21 cellular contexts compared by ENCODE assay signal in genomic region chr22:38417252-38418060, GRCh38. TPM values are rescaled to one million over a fixed set of nuclear protein-coding genes. Genes with fewer than 3 reads are reported as not detected.
A peak's percentile ranks its signal among the peaks of the same experiment; 100 is the strongest.
DNase-seq lines count a peak whose midpoint lies in the region; ATAC-seq and TF ChIP-seq lines count a peak whose summit lies in the region.
"Had no signal": no experiment of that assay in that cellular context is flagged by ENCODE, and none has a peak within 500 bp of the region (broad histone marks: within the 10 kb centered on the region; RNA-seq: fewer than 3 reads in every experiment).

No MANE protein-coding gene starts in this region.

- DNase-seq in NCI-H69 (lab: John Stamatoyannopoulos, UW) (peak; percentile 83), left kidney (ENCODE audit: low read depth, low spot score) (peak; percentile 73), sigmoid colon (peak; percentile 49), SK-N-DZ (ENCODE audit: low spot score) (no peak), type B pancreatic cell (ENCODE audit: extremely low spot score, unreplicated experiment) (no peak)
- DNase-seq: AML-193, DND-41, NCI-H1105, NCI-H2081 treated with DMSO at 0.1 percent for 48 hours, NCI-H524, occipital lobe had no signal

- no peaks in the 10 kb centered on the region for H3K9me3 Mint-ChIP-seq in type B pancreatic cell
- H3K9me3 Mint-ChIP-seq: activated naive CD8-positive, alpha-beta T cell treated with anti-CD3 and anti-CD28 coated beads, Interleukin-2, amount 10 ng/mL, durations not matched to agents 7 days and 5 days; activated T-helper 1 cell treated with anti-CD3 and anti-CD28 coated beads, Interleukin-12 subunit alpha, Interleukin-12 subunit beta, Interleukin-2, Interleukin-4 antibody, amounts not matched to agents 30 ng/mL and 10 ng/mL and 1 ng/mL, durations not matched to agents 14 hours and 24 hours and 36 hours; CD8-positive, alpha-beta memory T cell had no signal

- H3K9me3 ChIP-seq in HEK293 (ENCODE audit: control insufficient read depth, insufficient read depth, low read depth, low read length) (no peaks in the 10 kb centered on the region), sigmoid colon (no peaks in the 10 kb centered on the region)
- H3K9me3 ChIP-seq: HAP-1, right atrium auricular region, thoracic aorta had no signal

- H3K36me3 ChIP-seq in HEK293 (ENCODE audit: control insufficient read depth in 2 of 2, insufficient read depth in 1 of 2, low read length in 2 of 2) (no peaks in the 10 kb centered on the region), sigmoid colon (no peaks in the 10 kb centered on the region)
- H3K36me3 ChIP-seq: HAP-1, right atrium auricular region, thoracic aorta had no signal

- 81 to 87% methylated on average over 16 of the region's 16 CpGs for WGBS in sigmoid colon, 2 donors

- no peaks in the 10 kb centered on the region for H3K27me3 Mint-ChIP-seq in type B pancreatic cell
- H3K27me3 Mint-ChIP-seq: activated naive CD8-positive, alpha-beta T cell treated with anti-CD3 and anti-CD28 coated beads, Interleukin-2, amount 10 ng/mL, durations not matched to agents 7 days and 5 days had no signal

- H3K36me3 Mint-ChIP-seq in type B pancreatic cell, result no peaks in the 10 kb centered on the region
- H3K36me3 Mint-ChIP-seq: activated naive CD8-positive, alpha-beta T cell treated with anti-CD3 and anti-CD28 coated beads, Interleukin-2, amount 10 ng/mL, durations not matched to agents 7 days and 5 days; CD8-positive, alpha-beta memory T cell had no signal

- no peak overlapping the region for H3K27ac Mint-ChIP-seq in type B pancreatic cell
- H3K27ac Mint-ChIP-seq: activated naive CD8-positive, alpha-beta T cell treated with anti-CD3 and anti-CD28 coated beads, Interleukin-2, amount 10 ng/mL, durations not matched to agents 7 days and 5 days; activated T-helper 1 cell treated with anti-CD3 and anti-CD28 coated beads, Interleukin-12 subunit alpha, Interleukin-12 subunit beta, Interleukin-2, Interleukin-4 antibody, amounts not matched to agents 30 ng/mL and 10 ng/mL and 1 ng/mL, durations not matched to agents 14 hours and 24 hours and 36 hours; CD8-positive, alpha-beta memory T cell had no signal

- TF ChIP-seq EP300 in sigmoid colon (IDR thresholded peaks at IDR 0.05), result no peak

- TF ChIP-seq POLR2A in sigmoid colon (IDR thresholded peaks at IDR 0.05), result no peak

- TF ChIP-seq CTCF in HEK293 (tag by site-specific recombination; IDR thresholded peaks at IDR 0.05) (no peak), sigmoid colon (IDR thresholded peaks at IDR 0.05) (no peak), type B pancreatic cell (conservative IDR thresholded peaks at IDR 0.05) (no peak)

- H3K27ac ChIP-seq in HEK293 (ENCODE audit: extremely low read depth, low read depth, low read length), result no peak overlapping the region
- H3K27ac ChIP-seq in sigmoid colon, result no peak overlapping the region
- H3K27ac ChIP-seq: right atrium auricular region, thoracic aorta had no signal

- H3K4me1 ChIP-seq in HEK293 (ENCODE audit: control insufficient read depth, insufficient read depth, low read length), result no peaks in the 10 kb centered on the region
- peaks cover 0 to 10% (median 9%) of the 10 kb centered on the region in 4 donors for H3K4me1 ChIP-seq in sigmoid colon

- H3K27me3 ChIP-seq in sigmoid colon, result no peaks in the 10 kb centered on the region
- H3K27me3 ChIP-seq: right atrium auricular region had no signal

- no peak for ATAC-seq in GM19452 (IDR thresholded peaks at IDR 0.05; ENCODE audit: unreplicated experiment)
- ATAC-seq: Right ventricle myocardium inferior had no signal

- intact Hi-C loops in sigmoid colon (cut with DNase I), result no loop called here

- H3K4me1 Mint-ChIP-seq in type B pancreatic cell (ENCODE audit: unreplicated experiment), result no peaks in the 10 kb centered on the region
- H3K4me1 Mint-ChIP-seq: activated naive CD8-positive, alpha-beta T cell treated with anti-CD3 and anti-CD28 coated beads, Interleukin-2, amount 10 ng/mL, durations not matched to agents 7 days and 5 days had no signal

- no peak overlapping the region for H3K4me3 Mint-ChIP-seq in type B pancreatic cell
- H3K4me3 Mint-ChIP-seq: activated naive CD8-positive, alpha-beta T cell treated with anti-CD3 and anti-CD28 coated beads, Interleukin-2, amount 10 ng/mL, durations not matched to agents 7 days and 5 days; activated T-helper 1 cell treated with anti-CD3 and anti-CD28 coated beads, Interleukin-12 subunit alpha, Interleukin-12 subunit beta, Interleukin-2, Interleukin-4 antibody, amounts not matched to agents 30 ng/mL and 10 ng/mL and 1 ng/mL, durations not matched to agents 14 hours and 24 hours and 36 hours; CD8-positive, alpha-beta memory T cell had no signal

- POLR2A ChIA-PET in HEK293 (lab: Yijun Ruan, JAX), result no interaction called here

- H3K4me3 ChIP-seq in HEK293 (ENCODE audit: low read depth, low read length) (no peak overlapping the region), sigmoid colon (no peak overlapping the region)
- H3K4me3 ChIP-seq: HAP-1, lung, right atrium auricular region, thoracic aorta had no signal

- CTCF ChIA-PET in HEK293 (lab: Yijun Ruan, JAX), result interaction anchor here (1.4 kb wide), 1 partner anchor 18 kb away, joined by 3 read pairs; no protein-coding TSS in a partner anchor

TF ChIP-seq in HEK293, 187 proteins besides CTCF, POLR2A, EP300 and RAD21:
- TF ChIP-seq ZNF174 (tag by site-specific recombination; IDR thresholded peaks at IDR 0.05) (no peak), KLF17 (tag by site-specific recombination; IDR thresholded peaks at IDR 0.05) (peak; percentile 65; the same call in 1 of the 2 replicates)

RNA-seq across cellular contexts. Expression of gene KCNJ4, which starts 37.5 kb away (rescaled TPM):
- total RNA-seq in sigmoid colon (not detected), type B pancreatic cell (ENCODE audit: low replicate concordance) (1.3 and 2.0 TPM in 2 replicates)
- polyA plus RNA-seq in sigmoid colon, result under 1 TPM in 1 of 3 donors, not detected in 2; 0.03 TPM
- polyA plus RNA-seq in SK-N-DZ (2014; cell fraction: cytosol; rRNA removed), result 0.27 and 0.30 TPM in 2 replicates
- polyA plus RNA-seq in SK-N-DZ (2014; cell fraction: nucleus; rRNA removed), result not detected in 2 replicates
- total RNA-seq: activated naive CD8-positive, alpha-beta T cell treated with anti-CD3 and anti-CD28 coated beads, Interleukin-2, amount 10 ng/mL, durations not matched to agents 7 days and 5 days; activated T-helper 1 cell treated with anti-CD3 and anti-CD28 coated beads, Interleukin-12 subunit alpha, Interleukin-12 subunit beta, Interleukin-2, Interleukin-4 antibody, amounts not matched to agents 30 ng/mL and 10 ng/mL and 1 ng/mL, durations not matched to agents 14 hours and 24 hours and 36 hours; CD8-positive, alpha-beta memory T cell; lung; thoracic aorta had no signal
- polyA plus RNA-seq: CD8-positive, alpha-beta memory T cell; lung had no signal

RNA-seq across cellular contexts. Expression of gene KDELR3, which starts 50.4 kb away (rescaled TPM):
- total RNA-seq in sigmoid colon (1 to 10 TPM; 2.5 to 5.5 (median 2.9) TPM), type B pancreatic cell (ENCODE audit: low replicate concordance) (10.6 and 24.2 TPM in 2 replicates)
- 10 to 100 TPM in 2 of 3 donors, 1 to 10 TPM in 1; 7.4 to 14.3 (median 10.2) TPM for polyA plus RNA-seq in sigmoid colon
- polyA plus RNA-seq in SK-N-DZ (2014; cell fraction: cytosol; rRNA removed), result 0.34 and 2.2 TPM in 2 replicates
- not detected in 2 replicates for polyA plus RNA-seq in SK-N-DZ (2014; cell fraction: nucleus; rRNA removed)

Comparison
In these comparisons a context has a peak if more than half of its experiments do, and no peak if none do; other contexts are left out.
1. DNase-seq: peak in NCI-H69 (single experiment), left kidney (single experiment) and sigmoid colon (single experiment); none in SK-N-DZ (single experiment) and type B pancreatic cell (single experiment).